In the genomic region with DNA sequence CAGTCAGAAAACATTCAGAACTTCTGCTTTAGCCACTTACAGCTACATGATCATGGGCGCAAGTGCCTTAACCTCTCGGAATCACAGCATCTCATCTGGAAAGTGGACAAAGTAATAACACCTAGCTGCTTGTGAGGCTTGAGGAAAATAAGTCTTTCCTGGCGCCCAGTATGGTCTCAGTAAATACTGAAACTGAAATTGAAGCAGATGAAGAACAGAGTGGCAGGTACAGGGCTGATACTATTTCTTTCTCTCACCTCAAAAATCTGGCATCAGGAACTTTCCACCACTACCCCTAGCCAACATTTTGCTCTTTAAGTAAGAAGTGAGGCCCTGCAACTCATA, we compare ENCODE assay signal across 11 cellular contexts.
DNase-seq lines count a peak whose midpoint lies in the region; ATAC-seq and TF ChIP-seq lines count a peak whose summit lies in the region.
"Had no signal": no experiment of that assay in that cellular context is flagged by ENCODE, and none has a peak within 500 bp of the region (broad histone marks: within the 10 kb centered on the region; RNA-seq: fewer than 3 reads in every experiment).

No MANE protein-coding gene starts in this region.

- no peak for TF ChIP-seq CTCF in PC-3 (conservative IDR thresholded peaks at IDR 0.05; ENCODE audit: low read depth, low read length)
- TF ChIP-seq CTCF in parathyroid adenoma (IDR thresholded peaks at IDR 0.05) = no peak
- no peak for TF ChIP-seq CTCF in type B pancreatic cell (conservative IDR thresholded peaks at IDR 0.05)

- BruUV-seq in PC-3 (replicated peaks; lab: Mats Ljungman, UMichigan) = no TSS peak

- H3K4me1 Mint-ChIP-seq in type B pancreatic cell (ENCODE audit: unreplicated experiment) = peaks cover 19% of the 10 kb centered on the region

- H3K4me3 ChIP-seq in PC-3 (ENCODE audit: low read length) (no peak overlapping the region), duodenal mucosa (ENCODE audit: low read depth in 1 of 2, low read length in 2 of 2) (peak overlapping the region; percentile 55 to 66), parathyroid adenoma (ENCODE audit: low read depth, low read length) (no peak overlapping the region)

- H3K9ac ChIP-seq in ES-I3 (ENCODE audit: low read depth, low read length) (peak overlapping the region; percentile 36), PC-3 (ENCODE audit: low read length) (no peak overlapping the region), duodenal mucosa (ENCODE audit: low read depth in 1 of 2, low read length in 2 of 2) (peak overlapping the region; percentile 13 to 66), parathyroid adenoma (no peak overlapping the region)

- H3K27me3 Mint-ChIP-seq in type B pancreatic cell = no peaks in the 10 kb centered on the region

- H3K27me3 ChIP-seq in PC-3 (ENCODE audit: low read length) (no peaks in the 10 kb centered on the region), duodenal mucosa (ENCODE audit: control insufficient read depth in 1 of 2, insufficient read depth in 2 of 2, low read length in 2 of 2) (no peaks in the 10 kb centered on the region), parathyroid adenoma (ENCODE audit: control insufficient read depth, insufficient read depth, low read length) (no peaks in the 10 kb centered on the region)
- H3K27me3 ChIP-seq: gastrocnemius medialis, neutrophil had no signal

- POLR2A ChIA-PET in PC-3 (lab: Charles Lee; ENCODE audit: unreplicated experiment) = no interaction called here

- H3K9me2 ChIP-seq in PC-3 (replicated peaks; ENCODE audit: low read length) = no peaks in the 10 kb centered on the region

- H3K79me2 ChIP-seq in PC-3 (ENCODE audit: low read length) (no peaks in the 10 kb centered on the region), parathyroid adenoma (no peaks in the 10 kb centered on the region)

- DNase-seq in PC-3 (no peak), activated gamma-delta T cell (lab: John Stamatoyannopoulos, UW) (no peak), NCI-H1436 (lab: John Stamatoyannopoulos, UW) (no peak), type B pancreatic cell (ENCODE audit: extremely low spot score, unreplicated experiment) (no peak)
- DNase-seq: gastrocnemius medialis, NCI-H187 had no signal

- intact Hi-C loops in PC-3 (cut with micrococcal nuclease) = loop anchor here (2.0 kb wide), 1 partner anchor 24 kb away; no protein-coding TSS in a partner anchor

- H2AFZ ChIP-seq in PC-3 (ENCODE audit: low read length) (peak overlapping the region; percentile 17; the same call in 1 of the 2 replicates), parathyroid adenoma (peak overlapping the region; percentile 54)

- no peak overlapping the region for H3K27ac Mint-ChIP-seq in type B pancreatic cell

- no peak overlapping the region for H3K4me2 ChIP-seq in PC-3 (ENCODE audit: low read length)
- no peak overlapping the region for H3K4me2 ChIP-seq in parathyroid adenoma (ENCODE audit: low read length)

- H3K4me1 ChIP-seq in ES-I3 (ENCODE audit: insufficient read depth, low read length) (peaks cover 26% of the 10 kb centered on the region), PC-3 (ENCODE audit: insufficient read depth, low read length) (peaks cover 24% of the 10 kb centered on the region), duodenal mucosa (ENCODE audit: control insufficient read depth in 1 of 2, insufficient read depth in 2 of 2, low read length in 2 of 2) (peaks cover 16 to 23% of the 10 kb centered on the region in 2 donors), parathyroid adenoma (no peaks in the 10 kb centered on the region)
- H3K4me1 ChIP-seq: gastrocnemius medialis had no signal

- no peaks in the 10 kb centered on the region for H3K9me3 ChIP-seq in ES-I3 (ENCODE audit: control insufficient read depth, insufficient read depth, low read length)
- no peaks in the 10 kb centered on the region for H3K9me3 ChIP-seq in PC-3 (ENCODE audit: low read length)
- H3K9me3 ChIP-seq in duodenal mucosa (ENCODE audit: control insufficient read depth in 1 of 2, low read length in 2 of 2) = no peaks in the 10 kb centered on the region
- H3K9me3 ChIP-seq in parathyroid adenoma (ENCODE audit: control insufficient read depth, low read length) = no peaks in the 10 kb centered on the region
- H3K9me3 ChIP-seq: gastrocnemius medialis, neutrophil had no signal

- no peak overlapping the region for H3K4me3 Mint-ChIP-seq in type B pancreatic cell

- CTCF ChIA-PET in PC-3 (lab: Charles Lee) = interaction anchor here (0.9 kb wide), 1 partner anchor 10 kb away, joined by 3 read pairs; no protein-coding TSS in a partner anchor

- H3F3A ChIP-seq in PC-3 (ENCODE audit: low read length, unreplicated experiment) = no peaks in the 10 kb centered on the region

- ATAC-seq in PC-3 = peak; percentile 10; the same call in 1 of the 2 replicates
- ATAC-seq in GM18498 (IDR thresholded peaks at IDR 0.05; ENCODE audit: unreplicated experiment) = no peak
- ATAC-seq: gastrocnemius medialis had no signal

- H3K36me3 Mint-ChIP-seq in type B pancreatic cell = no peaks in the 10 kb centered on the region

- no peaks in the 10 kb centered on the region for H3K36me3 ChIP-seq in ES-I3 (ENCODE audit: insufficient read depth, low read length)
- no peaks in the 10 kb centered on the region for H3K36me3 ChIP-seq in PC-3 (ENCODE audit: low read depth, low read length)
- no peaks in the 10 kb centered on the region for H3K36me3 ChIP-seq in duodenal mucosa (ENCODE audit: control insufficient read depth in 1 of 2, insufficient read depth in 2 of 2, low read length in 2 of 2)
- H3K36me3 ChIP-seq in parathyroid adenoma (ENCODE audit: control insufficient read depth, insufficient read depth, low read length) = no peaks in the 10 kb centered on the region
- H3K36me3 ChIP-seq: gastrocnemius medialis, neutrophil had no signal

- H3K9me3 Mint-ChIP-seq in type B pancreatic cell = no peaks in the 10 kb centered on the region

- H4K20me1 ChIP-seq in PC-3 (ENCODE audit: low read length) = no peaks in the 10 kb centered on the region

- H3K27ac ChIP-seq in PC-3 (ENCODE audit: low read length) (no peak overlapping the region), duodenal mucosa (ENCODE audit: low read depth, low read length) (no peak overlapping the region), parathyroid adenoma (no peak overlapping the region)
- H3K27ac ChIP-seq: gastrocnemius medialis, neutrophil had no signal

Comparison
In these comparisons a context has a peak if more than half of its experiments do, and no peak if none do; other contexts are left out.
1. H3K9ac ChIP-seq: peak in ES-I3 (single experiment) and duodenal mucosa (2 of 2); none in PC-3 (single experiment) and parathyroid adenoma (single experiment).
2. H3K4me3 ChIP-seq: peak in duodenal mucosa (2 of 2); none in PC-3 (single experiment) and parathyroid adenoma (single experiment).